In genomic region chr2:25188405-25188804, GRCh38 we compare ENCODE assay signal across 2 cellular contexts.
TF ChIP-seq lines count a peak whose summit lies in the region.

No MANE protein-coding gene starts in this region.

TF ChIP-seq in K562, 482 proteins besides CTCF, POLR2A, EP300 and RAD21:
- TF ChIP-seq ZNF512 (tag; IDR thresholded peaks at IDR 0.05) (peak; percentile 81), MYC (IDR thresholded peaks at IDR 0.05; ENCODE audit: low read depth, low read length) (no peak), MYC (CRISPR knock-in tag; IDR thresholded peaks at IDR 0.05; ENCODE audit: borderline replicate concordance, low read depth) (no peak)

TF ChIP-seq in GM23338, 12 proteins besides CTCF, POLR2A, EP300 and RAD21:
- no peak for TF ChIP-seq POLR2AphosphoS5 (IDR thresholded peaks at IDR 0.05; ENCODE audit: low read depth)
TF ChIP-seq in GM23338: peak in this region for 0.
